12 cellular contexts compared by ENCODE assay signal in genomic region chr10:71075066-71075758, GRCh38.
DNase-seq lines count a peak whose midpoint lies in the region; ATAC-seq and TF ChIP-seq lines count a peak whose summit lies in the region.
"Had no signal": no experiment of that assay in that cellular context is flagged by ENCODE, and none has a peak within 500 bp of the region (broad histone marks: within the 10 kb centered on the region; RNA-seq: fewer than 3 reads in every experiment).

No MANE protein-coding gene starts in this region.

- no peak for ATAC-seq in HG03460 (IDR thresholded peaks at IDR 0.05; ENCODE audit: unreplicated experiment)
- ATAC-seq: activated CD4-positive, CD25-positive, alpha-beta regulatory T cell treated with anti-CD3 and anti-CD28 coated beads, Interleukin-2, amount 50 U/mL, for 24 hours had no signal

- H3K4me3 ChIP-seq in BE2C (ENCODE audit: low read depth, low read length), result no peak overlapping the region

- H3K4me1 Mint-ChIP-seq in brain, result peaks cover 71% of the 10 kb centered on the region
- H3K4me1 Mint-ChIP-seq in nephron progenitor cell, result peaks cover 69% of the 10 kb centered on the region
- H3K4me1 Mint-ChIP-seq in Calu3 (ENCODE audit: low read depth, unreplicated experiment), result no peaks in the 10 kb centered on the region
- H3K4me1 Mint-ChIP-seq in progenitor cell of endocrine pancreas (ENCODE audit: low read depth), result no peaks in the 10 kb centered on the region

- no peaks in the 10 kb centered on the region; the same call in 1 of the 2 replicates for H3K9me3 ChIP-seq in BE2C

- H3K27ac Mint-ChIP-seq in brain (peak overlapping the region in 4 of 5 experiments; percentile 57 to 93 (median 86)), nephron progenitor cell (no peak overlapping the region), Calu3 (ENCODE audit: unreplicated experiment) (no peak overlapping the region), progenitor cell of endocrine pancreas (no peak overlapping the region)

- H3K4me3 Mint-ChIP-seq in brain (peak overlapping the region in 1 of 5 experiments; percentile 22), nephron progenitor cell (no peak overlapping the region), Calu3 (ENCODE audit: low read depth, unreplicated experiment) (no peak overlapping the region), progenitor cell of endocrine pancreas (ENCODE audit: low read depth) (no peak overlapping the region)

- BruUV-seq in Calu3 (replicated peaks; lab: Mats Ljungman, UMichigan), result no TSS peak

- H3K4me1 ChIP-seq in BE2C, result peaks cover 42% of the 10 kb centered on the region

- no peaks in the 10 kb centered on the region for H3K36me3 ChIP-seq in BE2C

- DNase-seq in BE2C, result peak; percentile 80
- peak; percentile 74 for DNase-seq in NCI-H1105 (lab: John Stamatoyannopoulos, UW)
- DNase-seq in nephron progenitor cell, result peak; percentile 8
- DNase-seq in Calu3, result no peak
- DNase-seq in progenitor cell of endocrine pancreas (ENCODE audit: low spot score, unreplicated experiment), result no peak
- DNase-seq in NCI-H1048 (lab: John Stamatoyannopoulos, UW), result no peak
- DNase-seq: dermis blood vessel endothelial cell; NK-92 treated with Interleukin-12 subunit alpha and Interleukin-12 subunit beta, amount 100 ng/mL, for 24 hours; stimulated activated naive CD4-positive, alpha-beta T cell treated with Interleukin-2 at 50 U/mL for 16 hours had no signal

- H3K36me3 Mint-ChIP-seq in brain, result no peaks in the 10 kb centered on the region
- H3K36me3 Mint-ChIP-seq in nephron progenitor cell (ENCODE audit: low read depth), result no peaks in the 10 kb centered on the region
- H3K36me3 Mint-ChIP-seq in Calu3 (ENCODE audit: insufficient read depth, unreplicated experiment), result no peaks in the 10 kb centered on the region
- H3K36me3 Mint-ChIP-seq in progenitor cell of endocrine pancreas (ENCODE audit: insufficient read depth), result no peaks in the 10 kb centered on the region

- H3K9me3 Mint-ChIP-seq in brain (no peaks in the 10 kb centered on the region), nephron progenitor cell (no peaks in the 10 kb centered on the region), Calu3 (ENCODE audit: low read depth, unreplicated experiment) (no peaks in the 10 kb centered on the region), progenitor cell of endocrine pancreas (ENCODE audit: low read depth) (no peaks in the 10 kb centered on the region)

- CTCF ChIA-PET in Calu3 (lab: Charles Lee), result interaction anchor here (1.2 to 1.6 kb wide), 2 partner anchors 12 to 49 kb away, joined by 4 read pairs; no protein-coding TSS in a partner anchor

- H3K27me3 ChIP-seq in BE2C, result no peaks in the 10 kb centered on the region

- TF ChIP-seq CTCF in BE2C (IDR thresholded peaks at IDR 0.05; ENCODE audit: low read depth, low read length) (no peak; the same call in 1 of the 2 replicates), brain (conservative IDR thresholded peaks at IDR 0.05) (no peak), nephron progenitor cell (IDR thresholded peaks at IDR 0.05) (no peak), Calu3 (IDR thresholded peaks at IDR 0.05; ENCODE audit: unreplicated experiment) (no peak), progenitor cell of endocrine pancreas (IDR thresholded peaks at IDR 0.05; ENCODE audit: unreplicated experiment) (no peak)

- peaks cover 2% of the 10 kb centered on the region for H3K27me3 Mint-ChIP-seq in brain
- H3K27me3 Mint-ChIP-seq in nephron progenitor cell (ENCODE audit: low read depth, poor library complexity), result peaks cover 90% of the 10 kb centered on the region
- H3K27me3 Mint-ChIP-seq in Calu3 (ENCODE audit: unreplicated experiment), result peaks cover 98% of the 10 kb centered on the region
- H3K27me3 Mint-ChIP-seq in progenitor cell of endocrine pancreas, result peaks cover 45% of the 10 kb centered on the region

- intact Hi-C loops in Calu3 (cut with micrococcal nuclease; ENCODE audit: unreplicated experiment), result no loop called here

Comparison
In these comparisons a context has a peak if more than half of its experiments do, and no peak if none do; other contexts are left out.
1. DNase-seq: peak in BE2C (single experiment), NCI-H1105 (single experiment) and nephron progenitor cell (single experiment); none in Calu3 (single experiment), progenitor cell of endocrine pancreas (single experiment) and NCI-H1048 (single experiment).
2. H3K27ac Mint-ChIP-seq: peak in brain (4 of 5); none in nephron progenitor cell (single experiment), Calu3 (single experiment) and progenitor cell of endocrine pancreas (single experiment).